In the genomic region with DNA sequence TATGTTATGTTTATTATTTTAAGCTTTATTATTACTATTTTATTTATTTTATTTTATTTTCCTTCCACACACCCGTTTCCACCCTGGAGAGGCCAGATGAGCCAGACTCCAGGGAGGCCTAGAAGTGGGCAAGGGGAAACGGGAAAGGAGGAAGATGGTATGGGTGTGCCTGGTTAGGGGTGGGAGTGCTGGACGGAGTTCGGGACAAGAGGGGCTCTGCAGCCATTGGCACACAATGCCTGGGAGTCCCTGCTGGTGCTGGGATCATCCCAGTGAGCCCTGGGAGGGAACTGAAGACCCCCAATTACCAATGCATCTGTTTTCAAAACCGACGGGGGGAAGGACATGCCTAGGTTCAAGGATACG, we compare ENCODE assay signal across 8 cellular contexts. TPM values are rescaled to one million over a fixed set of nuclear protein-coding genes. Genes with fewer than 3 reads are reported as not detected.
DNase-seq lines count a peak whose midpoint lies in the region; ATAC-seq and TF ChIP-seq lines count a peak whose summit lies in the region.

No MANE protein-coding gene starts in this region.

- H3K4me3 Mint-ChIP-seq in Calu3 (ENCODE audit: low read depth, unreplicated experiment), result peak overlapping the region; percentile 96

- H3K36me3 ChIP-seq in OCI-LY3 (replicated peaks; ENCODE audit: low read depth, low read length) (no peaks in the 10 kb centered on the region), parathyroid adenoma (ENCODE audit: control insufficient read depth, insufficient read depth, low read length) (no peaks in the 10 kb centered on the region), BE2C (no peaks in the 10 kb centered on the region)

- H3K4me3 ChIP-seq in OCI-LY3 (ENCODE audit: low read length) (peak overlapping the region; percentile 67), epithelial cell of esophagus (ENCODE audit: low read length) (peak overlapping the region; percentile 52), parathyroid adenoma (ENCODE audit: low read depth, low read length) (peak overlapping the region; percentile 64), BE2C (ENCODE audit: low read depth, low read length) (no peak overlapping the region)

- H3K27me3 Mint-ChIP-seq in Calu3 (ENCODE audit: unreplicated experiment), result no peaks in the 10 kb centered on the region

- H3K27ac ChIP-seq in OCI-LY3 (ENCODE audit: low read length), result no peak overlapping the region
- H3K27ac ChIP-seq in parathyroid adenoma, result peak overlapping the region; percentile 42

- H3K9me3 ChIP-seq in OCI-LY3 (ENCODE audit: insufficient read depth, low read length), result no peaks in the 10 kb centered on the region
- no peaks in the 10 kb centered on the region for H3K9me3 ChIP-seq in parathyroid adenoma (ENCODE audit: control insufficient read depth, low read length)
- H3K9me3 ChIP-seq in BE2C, result no peaks in the 10 kb centered on the region

- H4K20me1 ChIP-seq in OCI-LY3 (ENCODE audit: insufficient read depth, low read length), result no peaks in the 10 kb centered on the region

- TSS peak; percentile 95 for BruUV-seq in Calu3 (replicated peaks; lab: Mats Ljungman, UMichigan)

- peaks cover 11% of the 10 kb centered on the region for H3K4me1 Mint-ChIP-seq in Calu3 (ENCODE audit: low read depth, unreplicated experiment)

- peak overlapping the region; percentile 56 for H3K27ac Mint-ChIP-seq in Calu3 (ENCODE audit: unreplicated experiment)

- no peaks in the 10 kb centered on the region for H3K27me3 ChIP-seq in OCI-LY3 (ENCODE audit: low read depth, low read length)
- H3K27me3 ChIP-seq in parathyroid adenoma (ENCODE audit: control insufficient read depth, insufficient read depth, low read length), result no peaks in the 10 kb centered on the region
- no peaks in the 10 kb centered on the region for H3K27me3 ChIP-seq in BE2C

- H3K4me2 ChIP-seq in OCI-LY3 (ENCODE audit: low read length) (peak overlapping the region; percentile 66), parathyroid adenoma (ENCODE audit: low read length) (peak overlapping the region; percentile 83)

- H3K36me3 Mint-ChIP-seq in Calu3 (ENCODE audit: insufficient read depth, unreplicated experiment), result peaks cover 13% of the 10 kb centered on the region

- H2AFZ ChIP-seq in OCI-LY3 (ENCODE audit: low read depth, low read length), result peak overlapping the region; percentile 72
- H2AFZ ChIP-seq in parathyroid adenoma, result peak overlapping the region; percentile 39

- no peak for ATAC-seq in GM21529 (IDR thresholded peaks at IDR 0.05; ENCODE audit: unreplicated experiment)

- no peaks in the 10 kb centered on the region for H3K9me3 Mint-ChIP-seq in Calu3 (ENCODE audit: low read depth, unreplicated experiment)

- TF ChIP-seq CTCF in Calu3 (IDR thresholded peaks at IDR 0.05; ENCODE audit: unreplicated experiment) (no peak), OCI-LY3 (IDR thresholded peaks at IDR 0.05; ENCODE audit: low read depth, low read length) (no peak), epithelial cell of esophagus (IDR thresholded peaks at IDR 0.05; ENCODE audit: insufficient read depth, low read depth, low read length, missing control alignments) (no peak), parathyroid adenoma (IDR thresholded peaks at IDR 0.05) (no peak), BE2C (IDR thresholded peaks at IDR 0.05; ENCODE audit: low read depth, low read length) (no peak)

- H3K4me1 ChIP-seq in OCI-LY3 (ENCODE audit: low read length), result peaks cover 12% of the 10 kb centered on the region; the same call in 1 of the 2 replicates
- no peaks in the 10 kb centered on the region for H3K4me1 ChIP-seq in parathyroid adenoma
- no peaks in the 10 kb centered on the region for H3K4me1 ChIP-seq in BE2C

- H3K9ac ChIP-seq in OCI-LY3 (ENCODE audit: low read length), result peak overlapping the region; percentile 51; the same call in 1 of the 2 replicates
- H3K9ac ChIP-seq in parathyroid adenoma, result no peak overlapping the region

- DNase-seq in Calu3 (no peak), epithelial cell of esophagus (ENCODE audit: low read depth) (no peak), BE2C (no peak), NCI-H1417 (lab: John Stamatoyannopoulos, UW) (no peak), RPMI8226 (no peak)

- intact Hi-C loops in Calu3 (cut with micrococcal nuclease; ENCODE audit: unreplicated experiment), result no loop called here

- CTCF ChIA-PET in Calu3 (lab: Charles Lee), result interaction anchor here (1.0 kb wide), 1 partner anchor 142 kb away, joined by 6 read pairs; no protein-coding TSS in a partner anchor

- H3K79me2 ChIP-seq in OCI-LY3 (ENCODE audit: low read length) (no peaks in the 10 kb centered on the region), parathyroid adenoma (no peaks in the 10 kb centered on the region)

RNA-seq across cellular contexts. Expression of gene MX1, which starts 0.5 kb away (rescaled TPM):
- 175 and 504 TPM in 2 replicates for total RNA-seq in Calu3 (2022)
- 0.76 TPM for polyA plus RNA-seq in BE2C (2012; ENCODE audit: insufficient read depth, insufficient read length, low read depth)
